In genomic region chr1:46247433-46248121, GRCh38 we compare ENCODE assay signal across 8 cellular contexts. TPM values are rescaled to one million over a fixed set of nuclear protein-coding genes. Genes with fewer than 3 reads are reported as not detected.
DNase-seq lines count a peak whose midpoint lies in the region; ATAC-seq and TF ChIP-seq lines count a peak whose summit lies in the region.

Gene RAD54L, plus strand, starts transcription at chr1:46247763. Its CDS starts 643 bp downstream, at chr1:46248406.

- no peaks in the 10 kb centered on the region for H3K36me3 Mint-ChIP-seq in IgD-negative memory B cell

- TF ChIP-seq CTCF in epithelial cell of esophagus (IDR thresholded peaks at IDR 0.05; ENCODE audit: insufficient read depth, low read depth, low read length, missing control alignments) = no peak
- no peak for TF ChIP-seq CTCF in mucosa of descending colon (IDR thresholded peaks at IDR 0.05)

- DNase-seq in DMS114 treated with DMSO at 0.1 percent for 48 hours (lab: John Stamatoyannopoulos, UW; ENCODE audit: unreplicated experiment) (peak; percentile 98), OCI-M1 (lab: John Stamatoyannopoulos, UW) (peak; percentile 99), activated T-cell treated with anti-CD3 and anti-CD28 coated beads for 1 hour (ENCODE audit: low read depth) (peak; percentile 93), epithelial cell of esophagus (ENCODE audit: low read depth) (peak; percentile 99), mucosa of descending colon (peak; percentile 97 to 98 (median 98))
- DNase-seq in stimulated activated CD8-positive, alpha-beta memory T cell treated with anti-CD3 and anti-CD28 coated beads, Interleukin-4, amount 100 ng/mL, for 1 hour (ENCODE audit: low read depth in 2 of 2, low spot score in 1 of 2) = peak; percentile 84 to 91

- H3K9me3 Mint-ChIP-seq in IgD-negative memory B cell = no peaks in the 10 kb centered on the region

- H3K27ac Mint-ChIP-seq in IgD-negative memory B cell = peak within 1 kb of the TSS; percentile 43 to 87 (median 71)

- peak within 1 kb of the TSS; percentile 85 for H3K4me3 ChIP-seq in epithelial cell of esophagus (ENCODE audit: low read length)
- peak within 1 kb of the TSS; percentile 30 for H3K4me3 ChIP-seq in mucosa of descending colon

- peak within 1 kb of the TSS; percentile 54 to 97 (median 93) for H3K4me3 Mint-ChIP-seq in IgD-negative memory B cell

- H3K4me1 ChIP-seq in mucosa of descending colon (ENCODE audit: low read depth) = peaks cover 12% of the 10 kb centered on the region

- no peaks in the 10 kb centered on the region for H3K9me3 ChIP-seq in mucosa of descending colon

- ATAC-seq in GM21529 (IDR thresholded peaks at IDR 0.05; ENCODE audit: unreplicated experiment) (peak; percentile 93), mucosa of descending colon (peak; percentile 95)

- no peaks in the 10 kb centered on the region for H3K27me3 Mint-ChIP-seq in IgD-negative memory B cell

- intact Hi-C loops in mucosa of descending colon (cut with DNase I, micrococcal nuclease) = no loop called here

- peaks cover 6 to 9% (median 7%) of the 10 kb centered on the region in 3 donors for H3K4me1 Mint-ChIP-seq in IgD-negative memory B cell

- no peaks in the 10 kb centered on the region for H3K36me3 ChIP-seq in mucosa of descending colon (ENCODE audit: low read depth)

RNA-seq across cellular contexts. Expression of gene RAD54L, which starts in this region (rescaled TPM):
- polyA plus RNA-seq in IgD-negative memory B cell = 0.49 TPM
- 1 to 10 TPM; 3.0 to 8.0 (median 3.6) TPM for total RNA-seq in mucosa of descending colon

Comparison
In these comparisons a context has a peak if more than half of its experiments do, and no peak if none do; other contexts are left out.
1. Peak in every context shown above with its lines: DNase-seq, ATAC-seq and H3K4me3 ChIP-seq.